ENCODE assay signal across 8 cellular contexts in genomic region chr4:40918330-40918729, GRCh38.
A peak's percentile ranks its signal among the peaks of the same experiment; 100 is the strongest.
DNase-seq lines count a peak whose midpoint lies in the region; ATAC-seq and TF ChIP-seq lines count a peak whose summit lies in the region.
"Had no signal": no experiment of that assay in that cellular context is flagged by ENCODE, and none has a peak within 500 bp of the region (broad histone marks: within the 10 kb centered on the region; RNA-seq: fewer than 3 reads in every experiment).

No MANE protein-coding gene starts in this region.

- peaks cover 10% of the 10 kb centered on the region for H3K4me1 ChIP-seq in GM23338 (ENCODE audit: insufficient read depth)
- no peaks in the 10 kb centered on the region for H3K4me1 ChIP-seq in effector memory CD4-positive, alpha-beta T cell (ENCODE audit: control insufficient read depth, insufficient read depth, low read length, poor library complexity, severe bottlenecking)

- H3K36me3 Mint-ChIP-seq in GM23338 (ENCODE audit: low read depth) = peaks cover 9% of the 10 kb centered on the region; the same call in 2 of the 3 replicates
- H3K36me3 Mint-ChIP-seq in activated naive CD4-positive, alpha-beta T cell treated with anti-CD3 and anti-CD28 coated beads, Interleukin-2, amount 50 U/mL, for 72 hours = peaks cover 0 to 11% of the 10 kb centered on the region in 2 donors
- H3K36me3 Mint-ChIP-seq: natural killer cell had no signal

- H3K27me3 ChIP-seq in GM23338 (ENCODE audit: insufficient read depth) = no peaks in the 10 kb centered on the region
- H3K27me3 ChIP-seq in effector memory CD4-positive, alpha-beta T cell (replicated peaks; ENCODE audit: control insufficient read depth, insufficient read depth, low read length, poor library complexity, severe bottlenecking) = no peaks in the 10 kb centered on the region

- H3K9me2 ChIP-seq in GM23338 (ENCODE audit: insufficient read depth) = peaks cover 7% of the 10 kb centered on the region; the same call in 1 of the 2 replicates

- H3F3A ChIP-seq in GM23338 (replicated peaks; ENCODE audit: low read depth) = no peaks in the 10 kb centered on the region

- no peak overlapping the region for H3K4me3 Mint-ChIP-seq in GM23338
- H3K4me3 Mint-ChIP-seq: natural killer cell had no signal

- H3K27ac ChIP-seq in GM23338 (ENCODE audit: low read depth) = peak overlapping the region; percentile 68; the same call in 1 of the 2 replicates
- no peak overlapping the region for H3K27ac ChIP-seq in effector memory CD4-positive, alpha-beta T cell (ENCODE audit: insufficient read depth, low read length, poor library complexity, severe bottlenecking)

- ATAC-seq in GM23338 (no peak), GM18907 (IDR thresholded peaks at IDR 0.05; ENCODE audit: unreplicated experiment) (no peak)
- no peak for ATAC-seq in activated naive CD4-positive, alpha-beta T cell treated with anti-CD3 and anti-CD28 coated beads, Interleukin-2, amount 50 U/mL, for 72 hours
- ATAC-seq: natural killer cell had no signal

- H3K9me3 ChIP-seq in effector memory CD4-positive, alpha-beta T cell (ENCODE audit: control insufficient read depth, low read length) = no peaks in the 10 kb centered on the region

- H3K9me3 Mint-ChIP-seq in GM23338 = peaks cover 2% of the 10 kb centered on the region; the same call in 1 of the 3 replicates
- peaks cover 3 to 8% of the 10 kb centered on the region in 2 donors for H3K9me3 Mint-ChIP-seq in activated naive CD4-positive, alpha-beta T cell treated with anti-CD3 and anti-CD28 coated beads, Interleukin-2, amount 50 U/mL, for 72 hours

- no peak overlapping the region for H3K4me3 ChIP-seq in GM23338
- no peak overlapping the region for H3K4me3 ChIP-seq in fibroblast of the aortic adventitia (ENCODE audit: low read depth, low read length)
- H3K4me3 ChIP-seq in effector memory CD4-positive, alpha-beta T cell (ENCODE audit: insufficient read depth, low read depth, low read length, poor library complexity, severe bottlenecking) = no peak overlapping the region

- H3K4me2 ChIP-seq in GM23338 = no peak overlapping the region

- H4K20me1 ChIP-seq in GM23338 (replicated peaks; ENCODE audit: insufficient read depth) = 0 out of 2 replicates have a peak, but pooled peaks cover 4% of the 10 kb centered on the region

- H3K27ac Mint-ChIP-seq in GM23338 = no peak overlapping the region
- H3K27ac Mint-ChIP-seq in activated naive CD4-positive, alpha-beta T cell treated with anti-CD3 and anti-CD28 coated beads, Interleukin-2, amount 50 U/mL, for 72 hours = no peak overlapping the region
- H3K27ac Mint-ChIP-seq: natural killer cell had no signal

- TF ChIP-seq CTCF in GM23338 (conservative IDR thresholded peaks at IDR 0.05; ENCODE audit: low read depth in 2 of 2) = no peak
- TF ChIP-seq CTCF in fibroblast of the aortic adventitia (IDR thresholded peaks at IDR 0.05; ENCODE audit: insufficient read depth, low read length) = no peak

- no peaks in the 10 kb centered on the region for H3K79me2 ChIP-seq in GM23338 (replicated peaks; ENCODE audit: insufficient read depth)

- DNase-seq in GM23338 (ENCODE audit: low spot score) = no peak
- peak; percentile 12 for DNase-seq in OCI-M1 (lab: John Stamatoyannopoulos, UW)
- DNase-seq in fibroblast of the aortic adventitia (ENCODE audit: low read depth) = peak; percentile 91
- peak; percentile 71 for DNase-seq in stromal cell of bone marrow (ENCODE audit: low read depth)
- DNase-seq in effector memory CD4-positive, alpha-beta T cell = no peak
- no peak for DNase-seq in activated naive CD4-positive, alpha-beta T cell treated with anti-CD3 and anti-CD28 coated beads, Interleukin-2, amount 50 U/mL, for 72 hours (ENCODE audit: low spot score in 2 of 2)
- DNase-seq: natural killer cell had no signal

- H3K27me3 Mint-ChIP-seq in GM23338 (ENCODE audit: insufficient read depth, low read depth, poor library complexity) = no peaks in the 10 kb centered on the region

- no peaks in the 10 kb centered on the region; the same call in none of the 2 replicates for H3K36me3 ChIP-seq in GM23338 (ENCODE audit: insufficient read depth)
- no peaks in the 10 kb centered on the region for H3K36me3 ChIP-seq in effector memory CD4-positive, alpha-beta T cell (ENCODE audit: control insufficient read depth, insufficient read depth, low read length)

- no peak overlapping the region for H2AFZ ChIP-seq in GM23338

- H3K4me1 Mint-ChIP-seq in GM23338 = peaks cover 27% of the 10 kb centered on the region
- H3K4me1 Mint-ChIP-seq: natural killer cell had no signal

TF ChIP-seq in GM23338, 12 proteins besides CTCF, POLR2A, EP300 and RAD21 (continues in another document):
- TF ChIP-seq STAT1 (IDR thresholded peaks at IDR 0.05; ENCODE audit: unreplicated experiment) (no peak), POLR2AphosphoS5 (IDR thresholded peaks at IDR 0.05; ENCODE audit: low read depth) (no peak), NANOG (IDR thresholded peaks at IDR 0.05; ENCODE audit: borderline replicate concordance) (no peak), CREB1 (CRISPR knock-in tag; IDR thresholded peaks at IDR 0.05; ENCODE audit: low read depth) (no peak), REST (IDR thresholded peaks at IDR 0.05; ENCODE audit: unreplicated experiment) (no peak)

Comparison
In these comparisons a context has a peak if more than half of its experiments do, and no peak if none do; other contexts are left out.
1. DNase-seq: peak in OCI-M1 (single experiment), fibroblast of the aortic adventitia (single experiment) and stromal cell of bone marrow (single experiment); none in GM23338 (single experiment), effector memory CD4-positive, alpha-beta T cell (0 of 3) and activated naive CD4-positive, alpha-beta T cell treated with anti-CD3 and anti-CD28 coated beads, Interleukin-2, amount 50 U/mL, for 72 hours (0 of 2).